In the genomic region with DNA sequence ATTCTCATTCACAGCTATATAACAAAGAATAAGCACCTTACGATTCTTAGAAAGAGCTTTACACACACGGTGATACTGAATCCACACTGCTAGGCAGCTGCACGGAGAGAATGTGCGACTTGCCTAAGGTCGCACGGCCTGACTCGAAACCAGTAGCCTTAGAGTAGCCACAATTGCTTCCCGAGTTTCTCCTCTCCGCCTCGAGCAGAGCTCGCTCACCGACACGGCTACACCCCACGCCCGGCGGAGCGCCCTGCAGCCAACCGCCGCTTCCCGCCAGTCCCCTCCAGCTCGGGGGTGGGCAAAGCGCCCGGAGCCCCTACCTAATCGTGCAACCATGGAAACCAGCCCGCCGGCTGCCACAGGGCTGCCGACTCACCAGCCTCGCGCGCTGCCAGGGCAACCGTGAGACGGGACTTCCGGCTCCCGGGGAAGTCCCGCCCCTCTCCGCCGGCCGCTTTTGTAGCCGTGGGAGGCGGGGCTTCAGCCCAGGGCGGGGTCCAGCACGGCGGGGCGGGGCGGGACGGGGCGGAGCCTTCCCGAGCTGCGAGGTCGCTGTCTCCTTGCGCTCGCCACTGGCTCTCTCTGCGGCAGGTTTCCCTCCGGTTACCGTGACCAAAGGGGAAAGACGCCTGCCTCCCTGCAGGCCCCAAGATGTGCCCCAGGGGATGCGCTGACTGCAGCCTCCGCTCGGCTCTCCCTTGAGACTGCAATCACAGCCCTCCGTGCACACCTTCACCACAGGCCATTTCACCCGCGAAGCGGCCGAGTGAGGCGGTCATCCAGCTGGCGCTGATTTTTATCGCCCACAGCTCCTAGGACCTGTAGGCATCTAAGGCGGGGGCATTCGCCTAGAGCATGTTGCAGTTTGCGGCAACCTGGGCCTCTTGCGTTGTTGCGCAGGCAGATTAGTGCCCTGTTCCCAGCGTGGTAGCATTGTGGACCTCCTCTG, we compare ENCODE assay signal across 8 cellular contexts. TPM values are rescaled to one million over a fixed set of nuclear protein-coding genes. Genes with fewer than 3 reads are reported as not detected.
DNase-seq lines count a peak whose midpoint lies in the region; ATAC-seq lines count a peak whose summit lies in the region.

No MANE protein-coding gene starts in this region.

- H3K79me2 ChIP-seq in mesendoderm (ENCODE audit: control insufficient read depth, insufficient read depth, low read length) = peaks cover 9% of the 10 kb centered on the region

- H3K9me3 Mint-ChIP-seq in CD4-positive, CD25-positive, alpha-beta regulatory T cell = no peaks in the 10 kb centered on the region
- no peaks in the 10 kb centered on the region for H3K9me3 Mint-ChIP-seq in activated CD8-positive, alpha-beta memory T cell treated with anti-CD3 and anti-CD28 coated beads, Interleukin-2, amount 10 ng/mL, durations not matched to agents 7 days and 5 days (ENCODE audit: low read depth)
- no peaks in the 10 kb centered on the region for H3K9me3 Mint-ChIP-seq in effector memory CD8-positive, alpha-beta T cell

- CTCF ChIA-PET in activated CD8-positive, alpha-beta memory T cell treated with anti-CD3 and anti-CD28 coated beads, Interleukin-2, amount 10 ng/mL, durations not matched to agents 7 days and 5 days (lab: Charles Lee) = interaction anchor here (0.6 to 6.2 kb wide), 15 partner anchors 9 to 313 kb away, joined by 3 to 44 read pairs (median 4); a partner anchor contains a TSS

- H4K8ac ChIP-seq in mesendoderm (ENCODE audit: low read depth, low read length) = no peak overlapping the region

- no peak overlapping the region for H3K18ac ChIP-seq in mesendoderm (ENCODE audit: low read length)

- H2BK15ac ChIP-seq in mesendoderm (replicated peaks; ENCODE audit: low read depth) = no peak overlapping the region

- no peaks in the 10 kb centered on the region for H3K9me3 ChIP-seq in CD4-positive, CD25-positive, alpha-beta regulatory T cell (ENCODE audit: control insufficient read depth in 2 of 2, low read length in 2 of 2)
- no peaks in the 10 kb centered on the region for H3K9me3 ChIP-seq in HUES48 (ENCODE audit: control insufficient read depth, insufficient read depth, low read length)

- H3K79me1 ChIP-seq in mesendoderm (ENCODE audit: low read length) = peaks cover 7% of the 10 kb centered on the region

- H3K4me2 ChIP-seq in mesendoderm (ENCODE audit: low read length) = peak overlapping the region; percentile 99

- peak overlapping the region; percentile 67 for H3K23ac ChIP-seq in mesendoderm (ENCODE audit: low read length)

- H3K27ac ChIP-seq in CD4-positive, CD25-positive, alpha-beta regulatory T cell (ENCODE audit: insufficient read depth, low read length, poor library complexity, severe bottlenecking) = peak overlapping the region; percentile 83
- H3K27ac ChIP-seq in HUES48 (ENCODE audit: low read depth, low read length) (peak overlapping the region; percentile 94), mesendoderm (ENCODE audit: low read depth, low read length) (peak overlapping the region; percentile 40)

- H3K27me3 Mint-ChIP-seq in CD4-positive, CD25-positive, alpha-beta regulatory T cell = no peaks in the 10 kb centered on the region
- no peaks in the 10 kb centered on the region for H3K27me3 Mint-ChIP-seq in activated CD8-positive, alpha-beta memory T cell treated with anti-CD3 and anti-CD28 coated beads, Interleukin-2, amount 10 ng/mL, durations not matched to agents 7 days and 5 days
- no peaks in the 10 kb centered on the region for H3K27me3 Mint-ChIP-seq in effector memory CD8-positive, alpha-beta T cell

- H2BK120ac ChIP-seq in mesendoderm (ENCODE audit: low read depth, low read length) = no peak overlapping the region

- peak overlapping the region; percentile 82 for H3K9ac ChIP-seq in HUES48 (ENCODE audit: low read depth, low read length)
- H3K9ac ChIP-seq in mesendoderm (ENCODE audit: low read length) = peak overlapping the region; percentile 94

- H3K56ac ChIP-seq in mesendoderm (ENCODE audit: low read length) = peak overlapping the region; percentile 91

- peak; percentile 66 to 75 for ATAC-seq in CD4-positive, CD25-positive, alpha-beta regulatory T cell (ENCODE audit: low read depth in 2 of 2)
- ATAC-seq in GM19467 (IDR thresholded peaks at IDR 0.05; ENCODE audit: unreplicated experiment) = peak; percentile 48
- peak; percentile 76 for ATAC-seq in activated CD8-positive, alpha-beta memory T cell treated with anti-CD3 and anti-CD28 coated beads, Interleukin-2, amount 10 ng/mL, durations not matched to agents 7 days and 5 days
- peak; percentile 67 for ATAC-seq in effector memory CD8-positive, alpha-beta T cell (replicated peaks)

- H3K4me1 ChIP-seq in CD4-positive, CD25-positive, alpha-beta regulatory T cell (ENCODE audit: control insufficient read depth, insufficient read depth, low read length, poor library complexity, severe bottlenecking) = peaks cover 41% of the 10 kb centered on the region
- H3K4me1 ChIP-seq in HUES48 (ENCODE audit: control insufficient read depth, insufficient read depth, low read length) (peaks cover 19% of the 10 kb centered on the region), mesendoderm (ENCODE audit: control insufficient read depth, low read depth, low read length) (peaks cover 13% of the 10 kb centered on the region)

- H3K4me3 ChIP-seq in CD4-positive, CD25-positive, alpha-beta regulatory T cell (ENCODE audit: low read depth, low read length) = peak overlapping the region; percentile 86
- H3K4me3 ChIP-seq in HUES48 (ENCODE audit: low read depth, low read length) (peak overlapping the region; percentile 97), mesendoderm (ENCODE audit: low read length) (peak overlapping the region; percentile 83)

- no peaks in the 10 kb centered on the region for H3K36me3 ChIP-seq in CD4-positive, CD25-positive, alpha-beta regulatory T cell (ENCODE audit: control insufficient read depth, insufficient read depth, low read length)
- peaks cover 29% of the 10 kb centered on the region for H3K36me3 ChIP-seq in HUES48 (ENCODE audit: control insufficient read depth, insufficient read depth, low read length)
- H3K36me3 ChIP-seq in mesendoderm (ENCODE audit: control insufficient read depth, insufficient read depth, low read length) = peaks cover 3% of the 10 kb centered on the region

- H3K4me3 Mint-ChIP-seq in CD4-positive, CD25-positive, alpha-beta regulatory T cell = peak overlapping the region; percentile 91 to 93 (median 92)
- peak overlapping the region; percentile 88 for H3K4me3 Mint-ChIP-seq in activated CD8-positive, alpha-beta memory T cell treated with anti-CD3 and anti-CD28 coated beads, Interleukin-2, amount 10 ng/mL, durations not matched to agents 7 days and 5 days
- peak overlapping the region; percentile 88 to 89 for H3K4me3 Mint-ChIP-seq in effector memory CD8-positive, alpha-beta T cell

- H3K36me3 Mint-ChIP-seq in CD4-positive, CD25-positive, alpha-beta regulatory T cell = no peaks in the 10 kb centered on the region
- peaks cover 20% of the 10 kb centered on the region for H3K36me3 Mint-ChIP-seq in activated CD8-positive, alpha-beta memory T cell treated with anti-CD3 and anti-CD28 coated beads, Interleukin-2, amount 10 ng/mL, durations not matched to agents 7 days and 5 days
- peaks cover 47% of the 10 kb centered on the region for H3K36me3 Mint-ChIP-seq in effector memory CD8-positive, alpha-beta T cell (ENCODE audit: insufficient read depth)

- peak; percentile 91 to 94 (median 93) for DNase-seq in CD4-positive, CD25-positive, alpha-beta regulatory T cell
- DNase-seq in NOMO-1 treated with DMSO at 0.1 percent for 48 hours (lab: John Stamatoyannopoulos, UW; ENCODE audit: unreplicated experiment) (peak; percentile 85), mesendoderm (peak; percentile 97)
- DNase-seq in activated CD8-positive, alpha-beta memory T cell treated with anti-CD3 and anti-CD28 coated beads, Interleukin-2, amount 10 ng/mL, durations not matched to agents 7 days and 5 days = peak; percentile 96
- peak; percentile 88 to 92 (median 90) for DNase-seq in effector memory CD8-positive, alpha-beta T cell
- DNase-seq in stimulated activated CD8-positive, alpha-beta memory T cell treated with anti-CD3 and anti-CD28 coated beads, Interleukin-12 subunit alpha, Interleukin-12 subunit beta, amount 100 ng/mL, for 1 hour (ENCODE audit: low read depth) = peak; percentile 90

- no peak overlapping the region for H3K4ac ChIP-seq in mesendoderm (ENCODE audit: low read depth, low read length)

- H4K5ac ChIP-seq in mesendoderm (ENCODE audit: low read length) = no peak overlapping the region

- peak overlapping the region; percentile 71 for H2AK5ac ChIP-seq in mesendoderm (ENCODE audit: low read length)

- H3K4me1 Mint-ChIP-seq in CD4-positive, CD25-positive, alpha-beta regulatory T cell = peaks cover 0 to 53% (median 22%) of the 10 kb centered on the region in 4 donors
- H3K4me1 Mint-ChIP-seq in activated CD8-positive, alpha-beta memory T cell treated with anti-CD3 and anti-CD28 coated beads, Interleukin-2, amount 10 ng/mL, durations not matched to agents 7 days and 5 days = peaks cover 51% of the 10 kb centered on the region
- peaks cover 29 to 35% of the 10 kb centered on the region in 2 donors for H3K4me1 Mint-ChIP-seq in effector memory CD8-positive, alpha-beta T cell (ENCODE audit: low read depth in 2 of 2)

- peak overlapping the region; percentile 31 for H2BK5ac ChIP-seq in mesendoderm (ENCODE audit: low read length)

- WGBS in mesendoderm (ENCODE audit: extremely low coverage, insufficient coverage, low lambda C conversion rate) = no CpG with 5 or more reads among the region's 73 CpGs

- peak overlapping the region; percentile 56 to 92 (median 86) for H3K27ac Mint-ChIP-seq in CD4-positive, CD25-positive, alpha-beta regulatory T cell
- peak overlapping the region; percentile 74 for H3K27ac Mint-ChIP-seq in activated CD8-positive, alpha-beta memory T cell treated with anti-CD3 and anti-CD28 coated beads, Interleukin-2, amount 10 ng/mL, durations not matched to agents 7 days and 5 days
- peak overlapping the region; percentile 90 for H3K27ac Mint-ChIP-seq in effector memory CD8-positive, alpha-beta T cell

- H3K27me3 ChIP-seq in CD4-positive, CD25-positive, alpha-beta regulatory T cell (ENCODE audit: control insufficient read depth, insufficient read depth, low read length) = no peaks in the 10 kb centered on the region
- no peaks in the 10 kb centered on the region for H3K27me3 ChIP-seq in HUES48 (ENCODE audit: control insufficient read depth, insufficient read depth, low read length)
- no peaks in the 10 kb centered on the region for H3K27me3 ChIP-seq in mesendoderm (ENCODE audit: insufficient read depth, low read length, poor library complexity)

RNA-seq across cellular contexts. Expression of a gene that starts 1.1 kb away (rescaled TPM):
- total RNA-seq in CD4-positive, CD25-positive, alpha-beta regulatory T cell = 23.9 TPM
- 10 to 100 TPM; 36.2 to 49.2 (median 42.9) TPM for polyA plus RNA-seq in CD4-positive, CD25-positive, alpha-beta regulatory T cell
- 10 to 100 TPM; 24.2 to 29.6 TPM for total RNA-seq in activated CD8-positive, alpha-beta memory T cell treated with anti-CD3 and anti-CD28 coated beads, Interleukin-2, amount 10 ng/mL, durations not matched to agents 7 days and 5 days
- 105 TPM for polyA plus RNA-seq in mesendoderm (2013, experiment 1 of 2)
- 100 TPM for polyA plus RNA-seq in mesendoderm (2013, experiment 2 of 2)

RNA-seq across cellular contexts. Expression of a gene that starts 1.3 kb away (rescaled TPM):
- not detected for total RNA-seq in CD4-positive, CD25-positive, alpha-beta regulatory T cell
- polyA plus RNA-seq in CD4-positive, CD25-positive, alpha-beta regulatory T cell = under 1 TPM in 2 of 4 donors, not detected in 2; 0.21 to 0.72 TPM
- not detected for total RNA-seq in activated CD8-positive, alpha-beta memory T cell treated with anti-CD3 and anti-CD28 coated beads, Interleukin-2, amount 10 ng/mL, durations not matched to agents 7 days and 5 days
- 5.2 TPM for polyA plus RNA-seq in mesendoderm (2013, experiment 1 of 2)
- 5.0 TPM for polyA plus RNA-seq in mesendoderm (2013, experiment 2 of 2)

RNA-seq across cellular contexts. Expression of a gene that starts 16.8 kb away (rescaled TPM):
- not detected for total RNA-seq in CD4-positive, CD25-positive, alpha-beta regulatory T cell
- polyA plus RNA-seq in CD4-positive, CD25-positive, alpha-beta regulatory T cell = not detected
- total RNA-seq in activated CD8-positive, alpha-beta memory T cell treated with anti-CD3 and anti-CD28 coated beads, Interleukin-2, amount 10 ng/mL, durations not matched to agents 7 days and 5 days = under 1 TPM; 0.14 to 0.15 TPM
- polyA plus RNA-seq in mesendoderm (2013, experiment 1 of 2) = 0.15 TPM
- polyA plus RNA-seq in mesendoderm (2013, experiment 2 of 2) = 0.13 TPM

RNA-seq across cellular contexts. Expression of a gene that starts 21.1 kb away (rescaled TPM):
- 52.8 TPM for total RNA-seq in CD4-positive, CD25-positive, alpha-beta regulatory T cell
- polyA plus RNA-seq in CD4-positive, CD25-positive, alpha-beta regulatory T cell = 1 to 10 TPM in 3 of 4 donors, under 1 TPM in 1; 0.85 to 1.5 (median 1.2) TPM
- total RNA-seq in activated CD8-positive, alpha-beta memory T cell treated with anti-CD3 and anti-CD28 coated beads, Interleukin-2, amount 10 ng/mL, durations not matched to agents 7 days and 5 days = 10 to 100 TPM; 61.6 to 66.6 TPM
- polyA plus RNA-seq in mesendoderm (2013, experiment 1 of 2) = 28.5 TPM
- polyA plus RNA-seq in mesendoderm (2013, experiment 2 of 2) = 28.3 TPM

RNA-seq across cellular contexts. Expression of a gene that starts 22.1 kb away (rescaled TPM):
- total RNA-seq in CD4-positive, CD25-positive, alpha-beta regulatory T cell = 19.4 TPM
- polyA plus RNA-seq in CD4-positive, CD25-positive, alpha-beta regulatory T cell = 10 to 100 TPM; 27.6 to 39.5 (median 31.6) TPM
- total RNA-seq in activated CD8-positive, alpha-beta memory T cell treated with anti-CD3 and anti-CD28 coated beads, Interleukin-2, amount 10 ng/mL, durations not matched to agents 7 days and 5 days = 10 to 100 TPM; 47.5 to 49.2 TPM
- 41.8 TPM for polyA plus RNA-seq in mesendoderm (2013, experiment 1 of 2)
- polyA plus RNA-seq in mesendoderm (2013, experiment 2 of 2) = 41.4 TPM

Comparison
In these comparisons a context has a peak if more than half of its experiments do, and no peak if none do; other contexts are left out.
1. Peak in every context shown above with its lines: DNase-seq, ATAC-seq, H3K4me3 ChIP-seq and H3K27ac ChIP-seq.
2. H3K27ac ChIP-seq: peak in every context shown above with its lines; median percentile 94 in HUES48; 83 in CD4-positive, CD25-positive, alpha-beta regulatory T cell; 40 in mesendoderm.